In the genomic region with DNA sequence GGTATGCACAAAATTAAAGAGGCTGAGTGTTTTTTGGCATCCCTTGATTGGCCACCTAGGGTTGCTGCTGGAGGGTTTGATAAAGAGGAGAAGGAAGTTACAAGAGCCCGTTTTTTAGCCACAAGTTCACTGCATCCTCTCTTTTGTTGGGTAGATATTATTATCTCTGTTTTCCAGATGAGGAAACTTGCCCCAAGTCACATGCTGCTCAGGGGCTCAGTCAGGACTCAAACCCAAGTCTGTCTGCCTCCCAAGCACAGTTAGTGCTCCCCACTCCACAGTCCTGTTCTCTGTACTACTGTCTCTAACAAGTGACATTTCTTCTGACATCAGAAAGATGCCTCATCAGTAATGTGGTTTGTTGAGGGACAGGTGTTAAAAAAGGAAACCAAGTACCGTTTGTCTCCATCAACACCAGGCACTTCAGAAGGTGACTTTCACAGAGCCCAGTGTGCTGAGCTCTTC, we compare ENCODE assay signal across 10 cellular contexts. TPM values are rescaled to one million over a fixed set of nuclear protein-coding genes. Genes with fewer than 3 reads are reported as not detected.
DNase-seq lines count a peak whose midpoint lies in the region; ATAC-seq and TF ChIP-seq lines count a peak whose summit lies in the region.
"Had no signal": no experiment of that assay in that cellular context is flagged by ENCODE, and none has a peak within 500 bp of the region (broad histone marks: within the 10 kb centered on the region; RNA-seq: fewer than 3 reads in every experiment).

No MANE protein-coding gene starts in this region.

- H3K36me3 Mint-ChIP-seq in activated B cell treated with CpG ODN at 0.5 μM for 24 hours (ENCODE audit: low read depth) = no peaks in the 10 kb centered on the region

- no peak overlapping the region for H2AFZ ChIP-seq in DND-41 (ENCODE audit: low read depth, low read length)

- peak overlapping the region; percentile 91 for H3K27ac ChIP-seq in DND-41 (ENCODE audit: low read length)
- no peak overlapping the region for H3K27ac ChIP-seq in HUES6 (ENCODE audit: low read depth, low read length)

- peak; percentile 44 for DNase-seq in DND-41
- no peak for DNase-seq in activated B cell treated with CpG ODN at 0.5 μM for 24 hours
- peak; percentile 56 for DNase-seq in myocyte (ENCODE audit: low read depth)
- DNase-seq in T-helper 9 cell = no peak
- no peak for DNase-seq in SHP77 (lab: John Stamatoyannopoulos, UW)
- DNase-seq in HCEC 1CT = no peak
- DNase-seq: activated effector memory CD4-positive, alpha-beta T cell treated with Interleukin-2 at 50 U/mL for 16 hours; NCI-H446 had no signal

- POLR2A ChIA-PET in activated B cell treated with CpG ODN at 0.5 μM for 24 hours (lab: Charles Lee) = no interaction called here

- peak overlapping the region; percentile 81 for H3K4me3 Mint-ChIP-seq in activated B cell treated with CpG ODN at 0.5 μM for 24 hours

- no peak for TF ChIP-seq CTCF in DND-41 (IDR thresholded peaks at IDR 0.05; ENCODE audit: borderline replicate concordance, extremely low read depth, low read length, poor library complexity, severe bottlenecking)
- no peak for TF ChIP-seq CTCF in activated B cell treated with CpG ODN at 0.5 μM for 24 hours (IDR thresholded peaks at IDR 0.05)

- H3K36me3 ChIP-seq in DND-41 (ENCODE audit: insufficient read depth, low read length) (no peaks in the 10 kb centered on the region), HUES6 (ENCODE audit: control insufficient read depth, insufficient read depth, low read length) (no peaks in the 10 kb centered on the region)

- peak overlapping the region; percentile 93 for H3K4me2 ChIP-seq in DND-41 (ENCODE audit: insufficient read depth, low read length)

- H3K4me3 ChIP-seq in DND-41 (ENCODE audit: low read depth in 1 of 2, low read length in 2 of 2) (peak overlapping the region; percentile 83 to 84; a peak in 3 of 4 replicates), HUES6 (ENCODE audit: low read depth, low read length) (peak overlapping the region; percentile 72)

- peak; percentile 44 for ATAC-seq in DND-41 (ENCODE audit: insufficient read depth, low read depth)
- ATAC-seq in activated B cell treated with CpG ODN at 0.5 μM for 24 hours (ENCODE audit: low read depth) = no peak
- no peak for ATAC-seq in GM21381 (IDR thresholded peaks at IDR 0.05; ENCODE audit: unreplicated experiment)

- H4K20me1 ChIP-seq in DND-41 (ENCODE audit: insufficient read depth, low read length) = no peaks in the 10 kb centered on the region; the same call in 1 of the 2 replicates

- H3K79me2 ChIP-seq in DND-41 (ENCODE audit: insufficient read depth, low read length) = peaks cover 9% of the 10 kb centered on the region

- CTCF ChIA-PET in activated B cell treated with CpG ODN at 0.5 μM for 24 hours (lab: Charles Lee) = no interaction called here

- no peak overlapping the region for H3K27ac Mint-ChIP-seq in activated B cell treated with CpG ODN at 0.5 μM for 24 hours

- H3K27me3 Mint-ChIP-seq in activated B cell treated with CpG ODN at 0.5 μM for 24 hours = no peaks in the 10 kb centered on the region

- H3K4me1 ChIP-seq in DND-41 (ENCODE audit: insufficient read depth, low read length) (peaks cover 38% of the 10 kb centered on the region), HUES6 (ENCODE audit: control insufficient read depth, insufficient read depth, low read length) (peaks cover 17% of the 10 kb centered on the region)

- intact Hi-C loops in activated B cell treated with CpG ODN at 0.5 μM for 24 hours (cut with micrococcal nuclease) = loop anchor here (5.0 to 10.0 kb wide), 3 partner anchors 67 to 730 kb away; a partner anchor contains a TSS

- H3K9ac ChIP-seq in DND-41 (ENCODE audit: low read depth, low read length) (peak overlapping the region; percentile 84), HUES6 (ENCODE audit: low read length) (no peak overlapping the region)

- H3K27me3 ChIP-seq in DND-41 (ENCODE audit: insufficient read depth, low read length, poor library complexity) = no peaks in the 10 kb centered on the region
- peaks cover 16% of the 10 kb centered on the region for H3K27me3 ChIP-seq in HUES6 (ENCODE audit: control insufficient read depth, insufficient read depth, low read length)

- H3K9me3 ChIP-seq in DND-41 (ENCODE audit: insufficient read depth, low read length, severe bottlenecking) (no peaks in the 10 kb centered on the region), HUES6 (ENCODE audit: control insufficient read depth, insufficient read depth, low read depth, low read length) (no peaks in the 10 kb centered on the region)

- H3K9me3 Mint-ChIP-seq in activated B cell treated with CpG ODN at 0.5 μM for 24 hours = no peaks in the 10 kb centered on the region

- H3K4me1 Mint-ChIP-seq in activated B cell treated with CpG ODN at 0.5 μM for 24 hours = peaks cover 34% of the 10 kb centered on the region

RNA-seq across cellular contexts. Expression of a gene that starts 1.4 kb away (rescaled TPM):
- 0.71 and 0.93 TPM in 2 replicates for total RNA-seq in activated B cell treated with CpG ODN at 0.5 μM for 24 hours
- total RNA-seq in myocyte = 12.4 and 19.3 TPM in 2 replicates
- polyA plus RNA-seq in myocyte (2012) = 4.7 TPM

RNA-seq across cellular contexts. Expression of a gene that starts 23.5 kb away (rescaled TPM):
- total RNA-seq in activated B cell treated with CpG ODN at 0.5 μM for 24 hours (71.6 and 73.7 TPM in 2 replicates), myocyte (85.2 and 104 TPM in 2 replicates)
- polyA plus RNA-seq in myocyte (2012) = 46.9 TPM

Comparison
In these comparisons a context has a peak if more than half of its experiments do, and no peak if none do; other contexts are left out.
1. DNase-seq: peak in DND-41 (single experiment) and myocyte (single experiment); none in activated B cell treated with CpG ODN at 0.5 μM for 24 hours (single experiment), T-helper 9 cell (single experiment), SHP77 (0 of 2) and HCEC 1CT (single experiment).